ENCODE assay signal across 15 cellular contexts in genomic region chr12:131643581-131644452, GRCh38.
"Had no signal": no experiment of that assay in that cellular context is flagged by ENCODE, and none has a peak within 500 bp of the region (broad histone marks: within the 10 kb centered on the region; RNA-seq: fewer than 3 reads in every experiment).

No MANE protein-coding gene starts in this region.

- H3K36me3 ChIP-seq: ovary, spleen, thyroid gland had no signal

- H3K4me1 Mint-ChIP-seq: activated naive CD8-positive, alpha-beta T cell treated with anti-CD3 and anti-CD28 coated beads, Interleukin-2, amount 10 ng/mL, durations not matched to agents 7 days and 5 days; immature natural killer cell; mesothelial cell of epicardium had no signal

- DNase-seq: activated CD4-positive, alpha-beta T cell treated with anti-CD3 and anti-CD28 coated beads, Interleukin-2, amount 50 U/mL, for 1 hour; activated CD8-positive, alpha-beta memory T cell treated with anti-CD3 and anti-CD28 coated beads for 24 hours; activated naive CD8-positive, alpha-beta T cell treated with anti-CD3 and anti-CD28 coated beads, Interleukin-2, amount 10 ng/mL, durations not matched to agents 7 days and 5 days; central memory CD4-positive, alpha-beta T cell; cortex of kidney; effector CD4-positive, alpha-beta T cell; foreskin melanocyte; immature natural killer cell; ovary; spleen; thyroid gland had no signal

- H3K36me3 Mint-ChIP-seq: activated naive CD8-positive, alpha-beta T cell treated with anti-CD3 and anti-CD28 coated beads, Interleukin-2, amount 10 ng/mL, durations not matched to agents 7 days and 5 days; brain; mesothelial cell of epicardium had no signal

- H3K27me3 ChIP-seq: ovary, thyroid gland had no signal

- H3K4me3 ChIP-seq: ovary, spleen, thyroid gland had no signal

- H3K4me3 Mint-ChIP-seq: activated naive CD8-positive, alpha-beta T cell treated with anti-CD3 and anti-CD28 coated beads, Interleukin-2, amount 10 ng/mL, durations not matched to agents 7 days and 5 days; immature natural killer cell; mesothelial cell of epicardium; neural crest cell had no signal

- H3K9me3 Mint-ChIP-seq: activated naive CD8-positive, alpha-beta T cell treated with anti-CD3 and anti-CD28 coated beads, Interleukin-2, amount 10 ng/mL, durations not matched to agents 7 days and 5 days; immature natural killer cell; mesothelial cell of epicardium; neural crest cell had no signal

- H3K9me3 ChIP-seq: ovary, spleen, thyroid gland had no signal

- H3K27ac ChIP-seq: epithelial cell of prostate, ovary, spleen, thyroid gland had no signal

- H3K27ac Mint-ChIP-seq: activated naive CD8-positive, alpha-beta T cell treated with anti-CD3 and anti-CD28 coated beads, Interleukin-2, amount 10 ng/mL, durations not matched to agents 7 days and 5 days; mesothelial cell of epicardium had no signal

- H3K4me1 ChIP-seq: spleen, thyroid gland had no signal
